ENCODE assay signal across 18 cellular contexts in the genomic region with DNA sequence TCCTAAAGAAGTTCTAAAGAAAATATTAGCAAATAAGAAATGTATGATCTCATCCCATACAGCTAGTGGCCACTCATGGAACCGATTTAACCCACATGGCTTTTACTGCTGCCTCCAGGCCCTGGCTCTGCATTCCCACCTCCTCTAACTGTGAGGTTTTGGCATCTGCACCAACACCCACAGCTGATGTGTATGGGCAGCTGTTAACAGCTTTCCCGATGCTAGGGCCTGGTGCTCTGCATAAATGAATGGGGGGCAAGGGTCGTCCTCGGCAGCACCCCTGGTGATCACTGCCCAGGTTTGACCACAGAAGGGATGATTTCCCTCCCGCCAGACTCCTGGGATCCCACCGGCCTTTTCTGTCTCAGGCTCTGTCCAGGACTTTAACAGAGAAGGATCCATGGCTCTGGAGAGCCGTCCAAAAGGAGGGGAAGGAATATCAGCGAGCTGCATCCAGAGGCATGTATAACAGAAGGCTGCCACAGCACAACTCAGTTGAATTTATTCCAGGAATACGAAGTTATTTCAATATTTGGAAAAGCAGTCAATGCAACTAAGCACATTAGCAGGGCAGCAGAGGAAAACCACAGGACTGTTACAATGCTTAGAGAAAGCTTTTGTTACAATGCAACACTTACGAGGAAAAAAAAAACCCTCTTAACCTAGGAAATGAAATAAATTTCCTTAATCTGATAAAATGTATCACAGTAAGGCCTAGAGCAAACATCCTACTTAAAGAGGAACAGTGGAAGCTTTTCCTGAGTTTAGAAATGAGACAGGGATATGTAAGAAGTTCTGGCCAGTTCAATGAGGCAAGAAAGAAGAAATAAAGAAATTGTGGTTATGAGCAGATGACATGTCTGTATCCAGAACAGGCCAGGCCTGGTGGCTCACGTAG.
A peak's percentile ranks its signal among the peaks of the same experiment; 100 is the strongest.
DNase-seq lines count a peak whose midpoint lies in the region; ATAC-seq, FAIRE-seq and TF ChIP-seq lines count a peak whose summit lies in the region.
"Had no signal": no experiment of that assay in that cellular context is flagged by ENCODE, and none has a peak within 500 bp of the region (broad histone marks: within the 10 kb centered on the region; RNA-seq: fewer than 3 reads in every experiment).

No MANE protein-coding gene starts in this region.

- H3K27me3 ChIP-seq in left ventricle myocardium inferior (ENCODE audit: low read depth) (no peaks in the 10 kb centered on the region), smooth muscle cell (ENCODE audit: low read depth) (no peaks in the 10 kb centered on the region), esophagus muscularis mucosa (no peaks in the 10 kb centered on the region)
- H3K27me3 ChIP-seq: BLaER1 had no signal

- H3K36me3 Mint-ChIP-seq in natural killer cell, result peaks cover 6% of the 10 kb centered on the region

- H3K4me1 Mint-ChIP-seq in natural killer cell, result peaks cover 19 to 38% of the 10 kb centered on the region in 2 donors
- H3K4me1 Mint-ChIP-seq: H9 had no signal

- H3K27ac ChIP-seq in VCaP (peak overlapping the region; percentile 8), left ventricle myocardium inferior (replicated peaks) (peak overlapping the region; percentile 27), smooth muscle cell (ENCODE audit: low read depth) (peak overlapping the region; percentile 23), esophagus muscularis mucosa (replicated peaks in 1 of 4) (peak overlapping the region in 2 of 4 donors; percentile 14 to 21)
- H3K27ac ChIP-seq: BLaER1, thoracic aorta had no signal

- FAIRE-seq in H54 (lab: Jason Lieb, UNC), result no peak

- TF ChIP-seq CTCF in VCaP (conservative IDR thresholded peaks at IDR 0.05) (no peak), left ventricle myocardium inferior (IDR thresholded peaks at IDR 0.05; ENCODE audit: borderline replicate concordance) (no peak), smooth muscle cell (IDR thresholded peaks at IDR 0.05; ENCODE audit: borderline replicate concordance, insufficient read depth, poor library complexity, severe bottlenecking) (no peak), natural killer cell (IDR thresholded peaks at IDR 0.05) (no peak), esophagus muscularis mucosa (IDR thresholded peaks at IDR 0.05) (no peak)

- no peaks in the 10 kb centered on the region for H3F3A ChIP-seq in smooth muscle cell (ENCODE audit: low read depth)

- no peak overlapping the region for H3K4me2 ChIP-seq in smooth muscle cell
- H3K4me2 ChIP-seq: BLaER1 had no signal

- peaks cover 66% of the 10 kb centered on the region for H3K79me2 ChIP-seq in smooth muscle cell (ENCODE audit: low read depth)

- H2AFZ ChIP-seq in smooth muscle cell (ENCODE audit: low read depth), result no peak overlapping the region

- H3K27me3 Mint-ChIP-seq in natural killer cell (ENCODE audit: low read depth in 2 of 2), result no peaks in the 10 kb centered on the region

- peaks cover 10% of the 10 kb centered on the region for H3K9me3 ChIP-seq in left ventricle myocardium inferior (replicated peaks)
- H3K9me3 ChIP-seq in smooth muscle cell (replicated peaks; ENCODE audit: low read depth), result no peaks in the 10 kb centered on the region
- peaks cover 0 to 4% (median 3%) of the 10 kb centered on the region in 4 donors for H3K9me3 ChIP-seq in esophagus muscularis mucosa

- H3K4me1 ChIP-seq in left ventricle myocardium inferior, result peaks cover 34% of the 10 kb centered on the region
- no peaks in the 10 kb centered on the region for H3K4me1 ChIP-seq in smooth muscle cell (ENCODE audit: low read depth)
- H3K4me1 ChIP-seq in esophagus muscularis mucosa, result peaks cover 11 to 72% (median 57%) of the 10 kb centered on the region in 4 donors
- H3K4me1 ChIP-seq: BLaER1 had no signal

- TF ChIP-seq EP300 in esophagus muscularis mucosa (IDR thresholded peaks at IDR 0.05), result no peak

- H3K36me3 ChIP-seq in left ventricle myocardium inferior (peaks cover 14% of the 10 kb centered on the region), smooth muscle cell (ENCODE audit: low read depth) (no peaks in the 10 kb centered on the region), esophagus muscularis mucosa (peaks cover 0 to 15% (median 12%) of the 10 kb centered on the region in 4 donors)

- DNase-seq in GM03348 (ENCODE audit: low spot score) (peak; percentile 72), left ventricle myocardium inferior (no peak), smooth muscle cell (lab: John Stamatoyannopoulos, UW; ENCODE audit: unreplicated experiment) (no peak), H54 (ENCODE audit: insufficient read length, low spot score) (no peak), natural killer cell (no peak), SW480 (ENCODE audit: low spot score) (no peak), esophagus muscularis mucosa (ENCODE audit: extremely low spot score) (no peak)
- DNase-seq: activated CD4-positive, alpha-beta T cell treated with anti-CD3 and anti-CD28 coated beads for 1 hour; activated gamma-delta T cell; amniotic stem cell; central memory CD4-positive, alpha-beta T cell; effector memory CD4-positive, alpha-beta T cell; foreskin melanocyte; H9; NCI-H1436 had no signal

- TF ChIP-seq POLR2A in H54 (IDR thresholded peaks at IDR 0.05; ENCODE audit: low read depth, low read length) (no peak), esophagus muscularis mucosa (IDR thresholded peaks at IDR 0.05; ENCODE audit: low read depth) (no peak)

- no peak overlapping the region for H3K9ac ChIP-seq in smooth muscle cell (ENCODE audit: low read depth)
- H3K9ac ChIP-seq: BLaER1 had no signal

- H3K27ac Mint-ChIP-seq in natural killer cell, result no peak overlapping the region
- H3K27ac Mint-ChIP-seq: H9 had no signal

- H3K4me3 Mint-ChIP-seq in natural killer cell, result no peak overlapping the region
- H3K4me3 Mint-ChIP-seq: H9 had no signal

- no peak for ATAC-seq in natural killer cell

- peaks cover 2 to 10% of the 10 kb centered on the region in 2 donors for H3K9me3 Mint-ChIP-seq in natural killer cell

- H3K4me3 ChIP-seq in left ventricle myocardium inferior (no peak overlapping the region), smooth muscle cell (no peak overlapping the region), esophagus muscularis mucosa (no peak overlapping the region)
- H3K4me3 ChIP-seq: BLaER1, thoracic aorta had no signal

- intact Hi-C loops in left ventricle myocardium inferior (cut with micrococcal nuclease), result no loop called here
- intact Hi-C loops in natural killer cell (cut with micrococcal nuclease), result no loop called here
- intact Hi-C loops in esophagus muscularis mucosa (cut with DNase I), result no loop called here

- WGBS in smooth muscle cell (ENCODE audit: low lambda C conversion rate), result 69% methylated on average over 11 of the region's 11 CpGs
- 48% methylated on average over 11 of the region's 11 CpGs for WGBS in esophagus muscularis mucosa

- H4K20me1 ChIP-seq in smooth muscle cell (ENCODE audit: low read depth), result peaks cover 98% of the 10 kb centered on the region
- H4K20me1 ChIP-seq: BLaER1 had no signal
